Comparison of ENCODE assay signal across 21 cellular contexts in the genomic region with DNA sequence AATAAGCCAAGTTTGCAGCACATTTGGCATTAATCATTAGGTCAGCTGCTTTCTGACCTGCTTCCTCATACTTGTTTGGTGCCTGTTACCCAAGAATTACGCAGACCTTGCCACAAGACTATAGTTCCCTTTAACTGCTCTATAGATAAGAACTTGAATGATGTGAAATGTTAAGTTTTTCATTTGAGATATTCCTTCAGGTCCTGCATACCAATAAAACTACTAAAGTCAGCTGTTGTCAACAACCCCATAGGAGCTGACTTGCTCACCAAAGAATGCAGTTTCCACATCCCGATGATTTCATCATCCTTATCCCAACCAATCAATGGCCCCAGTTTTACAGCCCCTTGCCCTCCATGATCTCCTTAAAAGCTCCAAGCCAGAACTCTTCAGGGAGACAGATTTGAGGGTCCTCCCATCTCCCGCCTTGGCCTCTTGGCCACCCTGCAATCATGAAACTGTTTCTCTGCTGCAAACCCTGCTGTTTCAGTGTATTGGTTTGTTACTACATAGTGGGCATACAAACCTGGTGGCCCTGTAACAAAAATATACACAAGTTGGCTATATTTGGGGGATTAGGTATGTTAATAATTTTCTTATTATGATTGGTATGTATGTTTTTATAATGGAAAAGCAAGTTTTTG.
"Had no signal": no experiment of that assay in that cellular context is flagged by ENCODE, and none has a peak within 500 bp of the region (broad histone marks: within the 10 kb centered on the region; RNA-seq: fewer than 3 reads in every experiment).

No MANE protein-coding gene starts in this region.

- ATAC-seq: HepG2 had no signal

- H3K27ac ChIP-seq: SJSA1, SK-N-MC had no signal

- H3K4me1 ChIP-seq: SJSA1 had no signal

- H3K36me3 ChIP-seq: SJSA1 had no signal

- H3K4me3 ChIP-seq: SJSA1, SK-N-MC had no signal

- FAIRE-seq: HepG2, RCC 7860 had no signal

- DNase-seq: KBM-7, MV-4-11, NCI-H1048, NCI-H1105, NCI-H1417, NCI-H1436 treated with DMSO at 0.1 percent for 48 hours, NCI-H1694, NCI-H187 treated with DMSO at 0.1 percent for 48 hours, NCI-H2029 treated with DMSO at 0.1 percent for 48 hours, NCI-H2171 treated with DMSO at 0.1 percent for 48 hours, NCI-H524, NCI-H69, NCI-H774, Right ventricle myocardium superior, RPMI8226, SIG-M5, T-helper 1 cell had no signal

- H3K27me3 ChIP-seq: SJSA1 had no signal

- H3K9me3 ChIP-seq: SJSA1 had no signal
